8 cellular contexts compared by ENCODE assay signal in genomic region chr18:75915941-75916640, GRCh38.
DNase-seq lines count a peak whose midpoint lies in the region; ATAC-seq and TF ChIP-seq lines count a peak whose summit lies in the region.

No MANE protein-coding gene starts in this region.

- no peaks in the 10 kb centered on the region for H3K9me3 Mint-ChIP-seq in T-cell

- H3K27me3 ChIP-seq in cardiac muscle cell, result peaks cover 33% of the 10 kb centered on the region

- peaks cover 22 to 26% of the 10 kb centered on the region in 2 donors for H3K27me3 Mint-ChIP-seq in T-cell

- H3K27ac ChIP-seq in cardiac muscle cell, result no peak overlapping the region

- no peak for ATAC-seq in HG02759 (IDR thresholded peaks at IDR 0.05; ENCODE audit: unreplicated experiment)
- no peak for ATAC-seq in T-cell (replicated peaks in 1 of 4)

- DNase-seq in DMS153 treated with DMSO at 0.1 percent for 48 hours (lab: John Stamatoyannopoulos, UW; ENCODE audit: unreplicated experiment) (peak; percentile 7), NCI-H345 treated with DMSO at 0.1 percent for 48 hours (lab: John Stamatoyannopoulos, UW; ENCODE audit: unreplicated experiment) (peak; percentile 50), cardiac muscle cell (ENCODE audit: low read depth in 1 of 2, low spot score in 1 of 2) (peak; percentile 9 to 77), posterior cingulate gyrus (peak in 9 of 10 donors; percentile 33 to 95 (median 69)), dedifferentiated amniotic fluid mesenchymal stem cell (ENCODE audit: extremely low spot score) (no peak), T-cell (no peak)
- no peak for DNase-seq in activated CD8-positive, alpha-beta memory T cell treated with anti-CD3 and anti-CD28 coated beads, Interleukin-2, amount 50 U/mL, for 48 hours

- H3K36me3 Mint-ChIP-seq in T-cell, result no peaks in the 10 kb centered on the region

- no peaks in the 10 kb centered on the region for H3K4me1 ChIP-seq in cardiac muscle cell (ENCODE audit: low read depth)

- H3K27ac Mint-ChIP-seq in T-cell, result no peak overlapping the region

- H3K4me3 ChIP-seq in cardiac muscle cell, result peak overlapping the region; percentile 51

- no peak overlapping the region for H3K4me3 Mint-ChIP-seq in T-cell

- no peaks in the 10 kb centered on the region for H3K9me3 ChIP-seq in cardiac muscle cell (ENCODE audit: low read depth)

- H3K4me1 Mint-ChIP-seq in T-cell, result no peaks in the 10 kb centered on the region

- intact Hi-C loops in posterior cingulate gyrus (cut with DNase I), result no loop called here

- POLR2A ChIA-PET in T-cell (lab: Charles Lee), result no interaction called here

- CTCF ChIA-PET in T-cell (lab: Charles Lee), result no interaction called here

- no peaks in the 10 kb centered on the region for H3K36me3 ChIP-seq in cardiac muscle cell

- no peak for TF ChIP-seq CTCF in cardiac muscle cell (IDR thresholded peaks at IDR 0.05; ENCODE audit: low read depth, low read length)

Comparison
In these comparisons a context has a peak if more than half of its experiments do, and no peak if none do; other contexts are left out.
1. DNase-seq: peak in DMS153 treated with DMSO at 0.1 percent for 48 hours (single experiment), NCI-H345 treated with DMSO at 0.1 percent for 48 hours (single experiment), cardiac muscle cell (2 of 2) and posterior cingulate gyrus (9 of 10); none in dedifferentiated amniotic fluid mesenchymal stem cell (single experiment), activated CD8-positive, alpha-beta memory T cell treated with anti-CD3 and anti-CD28 coated beads, Interleukin-2, amount 50 U/mL, for 48 hours (single experiment) and T-cell (0 of 34).